In genomic region chr1:156815851-156816536, GRCh38 we compare ENCODE assay signal across 9 cellular contexts. TPM values are rescaled to one million over a fixed set of nuclear protein-coding genes. Genes with fewer than 3 reads are reported as not detected.
A peak's percentile ranks its signal among the peaks of the same experiment; 100 is the strongest.
DNase-seq lines count a peak whose midpoint lies in the region; ATAC-seq and TF ChIP-seq lines count a peak whose summit lies in the region.
"Had no signal": no experiment of that assay in that cellular context is flagged by ENCODE, and none has a peak within 500 bp of the region (broad histone marks: within the 10 kb centered on the region; RNA-seq: fewer than 3 reads in every experiment).

No MANE protein-coding gene starts in this region.

- peak; percentile 25 for DNase-seq in stimulated activated CD4-positive, alpha-beta T cell treated with anti-CD3 and anti-CD28 coated beads, Interleukin-15, amount 100 ng/mL, for 24 hours
- no peak for DNase-seq in stimulated activated CD4-positive, alpha-beta T cell treated with anti-CD3 and anti-CD28 coated beads, Interleukin-4, amount 100 ng/mL, for 4 hours
- DNase-seq in naive B cell (no peak), AG08396 (ENCODE audit: low spot score) (no peak), brain microvascular endothelial cell (no peak), NCI-H1694 treated with DMSO at 0.1 percent for 48 hours (lab: John Stamatoyannopoulos, UW) (no peak), foreskin melanocyte (no peak)
- DNase-seq: NCI-H187 had no signal

- no peaks in the 10 kb centered on the region for H3K36me3 Mint-ChIP-seq in brain
- H3K36me3 Mint-ChIP-seq in naive B cell, result no peaks in the 10 kb centered on the region

- TF ChIP-seq CTCF in brain (conservative IDR thresholded peaks at IDR 0.05) (no peak), brain microvascular endothelial cell (IDR thresholded peaks at IDR 0.05; ENCODE audit: low read depth, low read length, missing control alignments) (no peak)

- H3K27me3 ChIP-seq in brain microvascular endothelial cell (replicated peaks), result no peaks in the 10 kb centered on the region

- no peak for ATAC-seq in naive B cell (ENCODE audit: low read depth in 2 of 2)

- H3K4me1 Mint-ChIP-seq in brain (peaks cover 32% of the 10 kb centered on the region), naive B cell (peaks cover 30 to 33% (median 31%) of the 10 kb centered on the region in 3 donors)

- in situ Hi-C loops in brain microvascular endothelial cell (cut with HindIII; ENCODE audit: low pct_ligation_motif_present, low sequenced_read_pairs), result no loop called here

- H3K9me3 Mint-ChIP-seq in brain (peaks cover 0 to 9% (median 5%) of the 10 kb centered on the region in 5 experiments), naive B cell (peaks cover 0 to 4% (median 0%) of the 10 kb centered on the region in 7 donors)

- H3K36me3 ChIP-seq in brain microvascular endothelial cell (replicated peaks), result no peaks in the 10 kb centered on the region

- H3K27ac ChIP-seq in brain microvascular endothelial cell, result no peak overlapping the region

- peaks cover 43% of the 10 kb centered on the region for H3K27me3 Mint-ChIP-seq in brain
- H3K27me3 Mint-ChIP-seq in naive B cell, result peaks cover 10 to 38% (median 20%) of the 10 kb centered on the region in 3 donors

- peak overlapping the region in 3 of 5 experiments; percentile 42 to 69 (median 60) for H3K27ac Mint-ChIP-seq in brain
- peak overlapping the region; percentile 4 to 97 (median 86) for H3K27ac Mint-ChIP-seq in naive B cell

- H3K4me3 ChIP-seq in brain microvascular endothelial cell (ENCODE audit: low read depth, low read length), result no peak overlapping the region

- H3K4me3 Mint-ChIP-seq in brain (no peak overlapping the region), naive B cell (peak overlapping the region in 7 of 8 donors; percentile 5 to 85 (median 69))

RNA-seq across cellular contexts. Expression of gene SH2D2A, which starts 0.7 kb away (rescaled TPM):
- polyA plus RNA-seq in brain (ENCODE audit: insufficient read depth, low read depth, low replicate concordance) (0.36 TPM), naive B cell (ENCODE audit: low read depth in 6 of 6) (1 to 10 TPM in 1 of 6 donors, under 1 TPM in 4, not detected in 1; 0.26 to 1.2 (median 0.31) TPM)

RNA-seq across cellular contexts. Expression of gene INSRR, which starts 42.9 kb away (rescaled TPM):
- 0.42 TPM for polyA plus RNA-seq in brain (ENCODE audit: insufficient read depth, low read depth, low replicate concordance)
- polyA plus RNA-seq in naive B cell (ENCODE audit: low read depth in 6 of 6), result not detected

RNA-seq across cellular contexts. Expression of gene NTRK1, which starts 44.7 kb away (rescaled TPM):
- polyA plus RNA-seq in brain (ENCODE audit: insufficient read depth, low read depth, low replicate concordance), result 0.32 TPM
- not detected for polyA plus RNA-seq in naive B cell (ENCODE audit: low read depth in 6 of 6)

RNA-seq across cellular contexts. Expression of gene PRCC, which starts 48.7 kb away (rescaled TPM):
- 111 TPM for polyA plus RNA-seq in brain (ENCODE audit: insufficient read depth, low read depth, low replicate concordance)
- polyA plus RNA-seq in naive B cell (ENCODE audit: low read depth in 6 of 6), result 10 to 100 TPM; 31.9 to 69.4 (median 38.9) TPM

Comparison
In these comparisons a context has a peak if more than half of its experiments do, and no peak if none do; other contexts are left out.
1. H3K4me3 Mint-ChIP-seq: peak in naive B cell (7 of 8); none in brain (0 of 5).